Comparison of ENCODE assay signal across 1 cellular context in genomic region chr16:28211758-28212531, GRCh38.
A peak's percentile ranks its signal among the peaks of the same experiment; 100 is the strongest.
TF ChIP-seq lines count a peak whose summit lies in the region.

Gene XPO6 (minus strand): TSS chr16:28211965. CDS start chr16:28211368, 597 bp downstream.

TF ChIP-seq in HepG2, 621 proteins besides CTCF, POLR2A, EP300 and RAD21 (continued from another document and continues in another):
- TF ChIP-seq ZFP91 (CRISPR knock-in tag; IDR thresholded peaks at IDR 0.05; ENCODE audit: borderline replicate concordance) = peak; percentile 81
- no peak for TF ChIP-seq GZF1 (CRISPR knock-in tag; IDR thresholded peaks at IDR 0.05)
- peak; percentile 79; the same call in 1 of the 2 replicates for TF ChIP-seq HOXA5 (CRISPR knock-in tag; IDR thresholded peaks at IDR 0.05)
- peak; percentile 81 for TF ChIP-seq ZNF770 (CRISPR knock-in tag; IDR thresholded peaks at IDR 0.05)
- peak; percentile 55 for TF ChIP-seq SP2 (CRISPR knock-in tag; IDR thresholded peaks at IDR 0.05)
- peak; percentile 84 for TF ChIP-seq ISL2 (CRISPR knock-in tag; IDR thresholded peaks at IDR 0.05)
- TF ChIP-seq ZNF547 (CRISPR knock-in tag; IDR thresholded peaks at IDR 0.05) = peak; percentile 86
- TF ChIP-seq ZNF138 (CRISPR knock-in tag; IDR thresholded peaks at IDR 0.05; ENCODE audit: low read depth) = peak; percentile 75
- TF ChIP-seq KDM3A (CRISPR knock-in tag; IDR thresholded peaks at IDR 0.05; ENCODE audit: low read depth) = peak; percentile 83
- TF ChIP-seq FOXP1 (IDR thresholded peaks at IDR 0.05) = no peak
- TF ChIP-seq FOXP1 (CRISPR knock-in tag; IDR thresholded peaks at IDR 0.05) = no peak
- TF ChIP-seq ATF7-NPFF (CRISPR knock-in tag; IDR thresholded peaks at IDR 0.05; ENCODE audit: low read depth) = peak; percentile 92
- peak; percentile 62 for TF ChIP-seq CBFB (CRISPR knock-in tag; IDR thresholded peaks at IDR 0.05)
- peak; percentile 51 to 85; a peak in 1 of 4 replicates for TF ChIP-seq KLF16 (CRISPR knock-in tag; IDR thresholded peaks at IDR 0.05)
- TF ChIP-seq ZKSCAN8 (CRISPR knock-in tag; IDR thresholded peaks at IDR 0.05; ENCODE audit: borderline replicate concordance) = peak; percentile 63; the same call in 1 of the 2 replicates
- no peak for TF ChIP-seq FOXJ3 (CRISPR knock-in tag; IDR thresholded peaks at IDR 0.05; ENCODE audit: borderline replicate concordance)
- TF ChIP-seq ZBTB38 (CRISPR knock-in tag; IDR thresholded peaks at IDR 0.05) = peak; percentile 99
- peak; percentile 99 for TF ChIP-seq ZNF280D (CRISPR knock-in tag; IDR thresholded peaks at IDR 0.05)
- peak; percentile 92; the same call in 1 of the 2 replicates for TF ChIP-seq TOPORS (CRISPR knock-in tag; IDR thresholded peaks at IDR 0.05)
- no peak for TF ChIP-seq ZBTB10 (CRISPR knock-in tag; IDR thresholded peaks at IDR 0.05; ENCODE audit: borderline replicate concordance)
- TF ChIP-seq SPEN (CRISPR knock-in tag; IDR thresholded peaks at IDR 0.05; ENCODE audit: low read depth) = peak; percentile 45
- peak; percentile 69; the same call in 1 of the 2 replicates for TF ChIP-seq ZBTB7B (CRISPR knock-in tag; IDR thresholded peaks at IDR 0.05)
- 0 out of 2 replicates have a peak, but pooled peaks have one; percentile 10 for TF ChIP-seq KDM1A (CRISPR knock-in tag; IDR thresholded peaks at IDR 0.05)
- peak; percentile 86 for TF ChIP-seq ZFP1 (CRISPR knock-in tag; IDR thresholded peaks at IDR 0.05)
- TF ChIP-seq RARA (CRISPR knock-in tag; IDR thresholded peaks at IDR 0.05) = no peak
- TF ChIP-seq ZNF501 (CRISPR knock-in tag; IDR thresholded peaks at IDR 0.05) = peak; percentile 94
- no peak for TF ChIP-seq ZIK1 (CRISPR knock-in tag; IDR thresholded peaks at IDR 0.05; ENCODE audit: borderline replicate concordance, low read depth)
- peak; percentile 95; the same call in 1 of the 2 replicates for TF ChIP-seq RARG (CRISPR knock-in tag; IDR thresholded peaks at IDR 0.05; ENCODE audit: low read depth)
- peak; percentile 6; the same call in 1 of the 2 replicates for TF ChIP-seq HES4 (CRISPR knock-in tag; IDR thresholded peaks at IDR 0.05; ENCODE audit: borderline replicate concordance)
- no peak for TF ChIP-seq ZNF879 (CRISPR knock-in tag; IDR thresholded peaks at IDR 0.05)
- no peak for TF ChIP-seq ZBED4 (CRISPR knock-in tag; IDR thresholded peaks at IDR 0.05; ENCODE audit: borderline replicate concordance)
- peak; percentile 95 for TF ChIP-seq HCFC1 (IDR thresholded peaks at IDR 0.05; ENCODE audit: low read depth, low read length)
- peak; percentile 72; the same call in 1 of the 2 replicates for TF ChIP-seq ZNF143 (CRISPR knock-in tag; IDR thresholded peaks at IDR 0.05)
- TF ChIP-seq ZSCAN22 (CRISPR knock-in tag; IDR thresholded peaks at IDR 0.05) = peak; percentile 65; the same call in 1 of the 2 replicates
- peak; percentile 27; the same call in 1 of the 2 replicates for TF ChIP-seq ZSCAN9 (CRISPR knock-in tag; IDR thresholded peaks at IDR 0.05; ENCODE audit: borderline replicate concordance)
- no peak for TF ChIP-seq ZNF121 (CRISPR knock-in tag; IDR thresholded peaks at IDR 0.05)
- no peak; the same call in 1 of the 2 replicates for TF ChIP-seq ZNF251 (CRISPR knock-in tag; IDR thresholded peaks at IDR 0.05)
- TF ChIP-seq TBL1XR1 (IDR thresholded peaks at IDR 0.05; ENCODE audit: borderline replicate concordance, low read length, partially characterized antibody) = no peak
- TF ChIP-seq ZNF24 (IDR thresholded peaks at IDR 0.05) = no peak; the same call in 1 of the 2 replicates
- 0 out of 2 replicates have a peak, but pooled peaks have one; percentile 66 for TF ChIP-seq SP140L (CRISPR knock-in tag; IDR thresholded peaks at IDR 0.05; ENCODE audit: borderline replicate concordance)
- peak; percentile 62; the same call in 1 of the 2 replicates for TF ChIP-seq ZNF776 (CRISPR knock-in tag; IDR thresholded peaks at IDR 0.05)
- peak; percentile 99 for TF ChIP-seq SP4 (CRISPR knock-in tag; IDR thresholded peaks at IDR 0.05)
- peak; percentile 79; the same call in 1 of the 2 replicates for TF ChIP-seq MLX (CRISPR knock-in tag; IDR thresholded peaks at IDR 0.05)
- no peak for TF ChIP-seq TEAD2 (CRISPR knock-in tag; IDR thresholded peaks at IDR 0.05)
- peak in 1 of 2 experiments; percentile 50; a peak in 2 of 4 replicates for TF ChIP-seq ATF4 (CRISPR knock-in tag; IDR thresholded peaks at IDR 0.05)
- TF ChIP-seq HNF1B (CRISPR knock-in tag; IDR thresholded peaks at IDR 0.05) = peak; percentile 94
- no peak; the same call in 1 of the 2 replicates for TF ChIP-seq PRMT3 (CRISPR knock-in tag; IDR thresholded peaks at IDR 0.05; ENCODE audit: borderline replicate concordance, low read depth)
- TF ChIP-seq MIER3 (CRISPR knock-in tag; IDR thresholded peaks at IDR 0.05; ENCODE audit: borderline replicate concordance) = peak; percentile 92; the same call in 1 of the 2 replicates
- TF ChIP-seq YEATS2 (CRISPR knock-in tag; IDR thresholded peaks at IDR 0.05; ENCODE audit: borderline replicate concordance) = peak; percentile 81; the same call in 1 of the 2 replicates
- TF ChIP-seq MEIS2 (CRISPR knock-in tag; IDR thresholded peaks at IDR 0.05) = peak; percentile 30
- peak; percentile 86 for TF ChIP-seq DMAP1 (CRISPR knock-in tag; IDR thresholded peaks at IDR 0.05)
- peak; percentile 63 for TF ChIP-seq POLR2G (IDR thresholded peaks at IDR 0.05; ENCODE audit: low read depth, low read length)
- TF ChIP-seq ZNF883 (CRISPR knock-in tag; IDR thresholded peaks at IDR 0.05; ENCODE audit: not compliant biosample characterization) = peak; percentile 86
- TF ChIP-seq ESRRA (CRISPR knock-in tag; IDR thresholded peaks at IDR 0.05; ENCODE audit: low read depth) = peak; percentile 58; the same call in 1 of the 2 replicates
